In the genomic region with DNA sequence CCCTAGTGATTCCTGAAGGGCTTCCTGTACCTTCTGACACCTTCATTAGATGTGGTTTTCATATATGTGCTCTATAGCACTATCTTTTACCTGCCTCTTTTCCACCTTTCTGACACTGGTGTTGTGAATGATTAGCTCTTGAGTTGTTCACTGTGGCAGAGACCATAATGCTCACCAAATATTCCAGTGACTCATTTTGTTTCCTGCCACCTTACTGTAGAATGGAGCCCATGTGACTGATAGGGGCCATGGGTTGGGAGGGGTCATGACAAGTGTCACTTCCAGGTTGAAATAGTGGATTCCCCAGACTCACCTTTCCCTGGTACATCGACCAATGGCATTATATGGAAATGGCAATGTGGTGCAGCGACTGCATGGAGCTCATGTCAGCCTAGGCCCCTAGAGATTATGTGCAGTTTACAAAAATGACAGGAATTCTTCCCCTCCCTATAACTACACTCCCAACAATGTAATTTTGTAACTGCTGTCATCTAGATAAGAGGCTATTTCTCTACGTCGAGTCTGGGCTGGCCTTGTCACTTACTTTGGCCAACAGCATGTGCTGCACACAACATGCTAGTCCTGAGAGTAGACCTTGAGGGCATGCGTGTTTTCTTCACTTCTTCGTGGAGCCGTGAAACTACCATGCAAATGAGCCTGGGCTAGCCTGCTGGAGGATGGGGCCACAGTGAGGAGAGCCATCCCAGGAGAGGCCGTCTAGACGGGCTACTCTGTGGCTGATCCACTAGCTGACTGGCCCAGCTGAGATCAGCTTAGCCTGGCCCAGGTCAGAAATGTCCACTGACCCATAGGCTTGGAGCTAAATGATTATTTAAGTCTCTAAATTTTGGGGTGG, we compare ENCODE assay signal across 21 cellular contexts.
DNase-seq lines count a peak whose midpoint lies in the region; ATAC-seq, FAIRE-seq and TF ChIP-seq lines count a peak whose summit lies in the region.
"Had no signal": no experiment of that assay in that cellular context is flagged by ENCODE, and none has a peak within 500 bp of the region (broad histone marks: within the 10 kb centered on the region; RNA-seq: fewer than 3 reads in every experiment).

No MANE protein-coding gene starts in this region.

- no peaks in the 10 kb centered on the region for H3K9me3 ChIP-seq in testis
- H3K9me3 ChIP-seq: SJCRH30 had no signal

- H3K9me3 Mint-ChIP-seq in activated naive CD8-positive, alpha-beta T cell treated with anti-CD3 and anti-CD28 coated beads, Interleukin-2, amount 50 U/mL, for 24 hours = no peaks in the 10 kb centered on the region
- H3K9me3 Mint-ChIP-seq in activated naive CD8-positive, alpha-beta T cell treated with anti-CD3 and anti-CD28 coated beads for 36 hours = no peaks in the 10 kb centered on the region
- H3K9me3 Mint-ChIP-seq: GM23338 had no signal

- H3K27ac ChIP-seq in testis = no peak overlapping the region
- H3K27ac ChIP-seq: SJCRH30 had no signal

- no peak overlapping the region for H3K4me3 Mint-ChIP-seq in activated naive CD8-positive, alpha-beta T cell treated with anti-CD3 and anti-CD28 coated beads, Interleukin-2, amount 50 U/mL, for 24 hours
- no peak overlapping the region for H3K4me3 Mint-ChIP-seq in activated naive CD8-positive, alpha-beta T cell treated with anti-CD3 and anti-CD28 coated beads for 36 hours
- H3K4me3 Mint-ChIP-seq: GM23338, IgD-negative memory B cell had no signal

- H3K27me3 ChIP-seq in bronchial epithelial cell (ENCODE audit: control insufficient read depth, insufficient read depth, low read length) (no peaks in the 10 kb centered on the region), testis (no peaks in the 10 kb centered on the region)
- H3K27me3 ChIP-seq: SJCRH30 had no signal

- H3K4me1 ChIP-seq in testis = no peaks in the 10 kb centered on the region
- H3K4me1 ChIP-seq: SJCRH30 had no signal

- peak; percentile 84 for FAIRE-seq in bronchial epithelial cell (lab: Jason Lieb, UNC)
- FAIRE-seq: GM12892, GM18507 had no signal

- DNase-seq in activated naive CD8-positive, alpha-beta T cell treated with anti-CD3 and anti-CD28 coated beads, Interleukin-2, amount 50 U/mL, for 24 hours = no peak
- no peak for DNase-seq in activated naive CD8-positive, alpha-beta T cell treated with anti-CD3 and anti-CD28 coated beads for 36 hours
- DNase-seq in bronchial epithelial cell (ENCODE audit: low read depth) = peak; percentile 49
- DNase-seq in kidney glomerular epithelial cell (lab: John Stamatoyannopoulos, UW) = peak; percentile 9
- DNase-seq in testis = peak; percentile 73
- no peak for DNase-seq in activated CD8-positive, alpha-beta memory T cell treated with anti-CD3 and anti-CD28 coated beads for 24 hours
- DNase-seq: AML-193, HCEC 1CT, Karpas-422, NCI-H1417 treated with DMSO at 0.1 percent for 48 hours, NCI-H2029, NCI-H345, NCI-H524 treated with DMSO at 0.1 percent for 48 hours, SJCRH30 had no signal

- H3K27me3 Mint-ChIP-seq in activated naive CD8-positive, alpha-beta T cell treated with anti-CD3 and anti-CD28 coated beads, Interleukin-2, amount 50 U/mL, for 24 hours = no peaks in the 10 kb centered on the region
- no peaks in the 10 kb centered on the region for H3K27me3 Mint-ChIP-seq in activated naive CD8-positive, alpha-beta T cell treated with anti-CD3 and anti-CD28 coated beads for 36 hours
- H3K27me3 Mint-ChIP-seq: IgD-negative memory B cell had no signal

- TF ChIP-seq CTCF in bronchial epithelial cell (IDR thresholded peaks at IDR 0.05; ENCODE audit: insufficient read depth, low read length, severe bottlenecking) (no peak), testis (IDR thresholded peaks at IDR 0.05) (no peak)

- no peaks in the 10 kb centered on the region for H3K4me1 Mint-ChIP-seq in activated naive CD8-positive, alpha-beta T cell treated with anti-CD3 and anti-CD28 coated beads, Interleukin-2, amount 50 U/mL, for 24 hours
- peaks cover 4% of the 10 kb centered on the region for H3K4me1 Mint-ChIP-seq in activated naive CD8-positive, alpha-beta T cell treated with anti-CD3 and anti-CD28 coated beads for 36 hours
- H3K4me1 Mint-ChIP-seq: IgD-negative memory B cell had no signal

- no peaks in the 10 kb centered on the region for H3K36me3 Mint-ChIP-seq in activated naive CD8-positive, alpha-beta T cell treated with anti-CD3 and anti-CD28 coated beads, Interleukin-2, amount 50 U/mL, for 24 hours (ENCODE audit: low read depth)
- no peaks in the 10 kb centered on the region for H3K36me3 Mint-ChIP-seq in activated naive CD8-positive, alpha-beta T cell treated with anti-CD3 and anti-CD28 coated beads for 36 hours
- H3K36me3 Mint-ChIP-seq: IgD-negative memory B cell had no signal

- no peak for TF ChIP-seq POLR2A in testis (IDR thresholded peaks at IDR 0.05)

- no peaks in the 10 kb centered on the region for H3K36me3 ChIP-seq in bronchial epithelial cell (ENCODE audit: control insufficient read depth, insufficient read depth, low read length)
- no peaks in the 10 kb centered on the region for H3K36me3 ChIP-seq in testis (ENCODE audit: low read depth, missing control alignments)
- H3K36me3 ChIP-seq: SJCRH30 had no signal

- no peak overlapping the region for H3K27ac Mint-ChIP-seq in activated naive CD8-positive, alpha-beta T cell treated with anti-CD3 and anti-CD28 coated beads, Interleukin-2, amount 50 U/mL, for 24 hours
- H3K27ac Mint-ChIP-seq in activated naive CD8-positive, alpha-beta T cell treated with anti-CD3 and anti-CD28 coated beads for 36 hours = no peak overlapping the region
- H3K27ac Mint-ChIP-seq: GM23338, IgD-negative memory B cell had no signal

- 64 to 86% methylated on average over 7 to 9 of the region's 9 CpGs for WGBS in testis, 2 donors

- H3K4me3 ChIP-seq in bronchial epithelial cell (ENCODE audit: low read depth, low read length) (no peak overlapping the region), testis (no peak overlapping the region)
- H3K4me3 ChIP-seq: GM23338, SJCRH30 had no signal

- peak; percentile 33 for ATAC-seq in activated naive CD8-positive, alpha-beta T cell treated with anti-CD3 and anti-CD28 coated beads, Interleukin-2, amount 50 U/mL, for 24 hours
- ATAC-seq in HG03521 (IDR thresholded peaks at IDR 0.05; ENCODE audit: unreplicated experiment) = no peak
- ATAC-seq in HG02938 (IDR thresholded peaks at IDR 0.05; ENCODE audit: unreplicated experiment) = no peak
- ATAC-seq: GM23338, Panc1 had no signal

- intact Hi-C loops in testis (cut with DNase I; ENCODE audit: low total_unique reads) = no loop called here

Comparison
In these comparisons a context has a peak if more than half of its experiments do, and no peak if none do; other contexts are left out.
1. DNase-seq: peak in bronchial epithelial cell (single experiment), kidney glomerular epithelial cell (single experiment) and testis (single experiment); none in activated naive CD8-positive, alpha-beta T cell treated with anti-CD3 and anti-CD28 coated beads, Interleukin-2, amount 50 U/mL, for 24 hours (single experiment), activated naive CD8-positive, alpha-beta T cell treated with anti-CD3 and anti-CD28 coated beads for 36 hours (single experiment) and activated CD8-positive, alpha-beta memory T cell treated with anti-CD3 and anti-CD28 coated beads for 24 hours (single experiment).